ENCODE assay signal across 7 cellular contexts in the genomic region with DNA sequence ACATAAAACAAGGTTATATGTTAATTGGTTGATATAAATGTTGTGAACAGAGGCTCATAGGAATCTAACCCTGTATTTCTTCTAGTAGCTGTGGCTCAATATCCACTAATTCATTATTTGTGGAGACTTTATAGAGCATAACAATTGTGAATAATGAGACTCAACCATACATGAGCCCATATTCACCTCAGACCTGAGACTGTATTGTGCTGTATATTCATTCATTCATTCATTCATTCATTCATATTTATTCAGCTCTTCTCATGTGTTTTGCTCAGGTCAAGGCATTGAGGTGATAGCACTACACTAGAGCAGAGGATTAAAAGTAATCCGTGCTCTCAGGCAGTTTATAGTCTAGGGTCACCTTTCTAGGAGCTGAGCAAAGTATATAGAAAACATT.
"Had no signal": no experiment of that assay in that cellular context is flagged by ENCODE, and none has a peak within 500 bp of the region (broad histone marks: within the 10 kb centered on the region; RNA-seq: fewer than 3 reads in every experiment).

No MANE protein-coding gene starts in this region.

- H3K27ac ChIP-seq: HL-60, KMS-11 had no signal

- H3K4me2 ChIP-seq: KMS-11 had no signal

- ATAC-seq: HepG2 had no signal

- H3K9ac ChIP-seq: KMS-11 had no signal

- FAIRE-seq: HepG2, HTR-8/SVneo had no signal

- DNase-seq: IMR-90, KBM-7, KG1 had no signal
